ENCODE assay signal across 25 cellular contexts in genomic region chr11:82814379-82814778, GRCh38.
"Had no signal": no experiment of that assay in that cellular context is flagged by ENCODE, and none has a peak within 500 bp of the region (broad histone marks: within the 10 kb centered on the region; RNA-seq: fewer than 3 reads in every experiment).

No MANE protein-coding gene starts in this region.

- H3K4me1 ChIP-seq: esophagus squamous epithelium, gastrocnemius medialis, sigmoid colon, transverse colon had no signal

- H3K9me3 ChIP-seq: esophagus squamous epithelium, gastrocnemius medialis, sigmoid colon, transverse colon had no signal

- DNase-seq: activated CD4-positive, alpha-beta T cell treated with anti-CD3 and anti-CD28 coated beads, Interleukin-2, amount 10 ng/mL, durations not matched to agents 7 days and 5 days; activated CD4-positive, CD25-positive, alpha-beta regulatory T cell treated with anti-CD3 and anti-CD28 coated beads, Interleukin-2, amount 50 U/mL, for 72 hours; activated CD8-positive, alpha-beta memory T cell treated with anti-CD3 and anti-CD28 coated beads, Interleukin-2, amount 10 ng/mL, durations not matched to agents 7 days and 5 days; activated CD8-positive, alpha-beta T cell treated with anti-CD3 and anti-CD28 coated beads for 36 hours; activated gamma-delta T cell; activated naive CD4-positive, alpha-beta T cell treated with anti-CD3 and anti-CD28 coated beads, Interleukin-2, amount 50 U/mL, for 16 hours; activated naive CD8-positive, alpha-beta T cell treated with anti-CD3 and anti-CD28 coated beads, Interleukin-2, amount 50 U/mL, for 24 hours; anterior cingulate cortex; brain microvascular endothelial cell; central memory CD4-positive, alpha-beta T cell; esophagus squamous epithelium; gastrocnemius medialis; hypothalamus; posterior cingulate gyrus; sigmoid colon; stimulated activated CD4-positive, alpha-beta T cell treated with anti-CD3 and anti-CD28 coated beads, Interleukin-15, amount 100 ng/mL, for 24 hours; stimulated activated CD8-positive, alpha-beta memory T cell treated with anti-CD3 and anti-CD28 coated beads, Interleukin-4, amount 100 ng/mL, for 48 hours; stimulated activated naive B cell treated with anti-CD40 and anti-IgM and Interleukin-4, amounts not matched to agents 10 μg/mL and 1 μg/mL and 100 μg/mL, for 72 hours; transverse colon had no signal

- H3K36me3 Mint-ChIP-seq: activated CD8-positive, alpha-beta memory T cell treated with anti-CD3 and anti-CD28 coated beads, Interleukin-2, amount 10 ng/mL, durations not matched to agents 7 days and 5 days; natural killer cell treated with Interleukin-12 subunit alpha and Interleukin-12 subunit beta and Interleukin-15 and Interleukin-18, amount 100 ng/mL, for 72 hours; stimulated activated naive B cell treated with anti-CD40 and anti-IgM and Interleukin-4, amounts not matched to agents 10 μg/mL and 1 μg/mL and 100 μg/mL, for 72 hours had no signal

- H3K4me1 Mint-ChIP-seq: activated CD4-positive, alpha-beta T cell treated with anti-CD3 and anti-CD28 coated beads, Interleukin-2, amount 10 ng/mL, durations not matched to agents 7 days and 5 days; activated CD8-positive, alpha-beta memory T cell treated with anti-CD3 and anti-CD28 coated beads, Interleukin-2, amount 10 ng/mL, durations not matched to agents 7 days and 5 days; activated naive CD8-positive, alpha-beta T cell treated with anti-CD3 and anti-CD28 coated beads, Interleukin-2, amount 50 U/mL, for 24 hours; stimulated activated naive B cell treated with anti-CD40 and anti-IgM and Interleukin-4, amounts not matched to agents 10 μg/mL and 1 μg/mL and 100 μg/mL, for 72 hours had no signal

- H3K9me3 Mint-ChIP-seq: activated CD4-positive, alpha-beta T cell treated with anti-CD3 and anti-CD28 coated beads, Interleukin-2, amount 10 ng/mL, durations not matched to agents 7 days and 5 days; activated CD8-positive, alpha-beta T cell treated with anti-CD3 and anti-CD28 coated beads for 36 hours; activated naive CD8-positive, alpha-beta T cell treated with anti-CD3 and anti-CD28 coated beads, Interleukin-2, amount 50 U/mL, for 24 hours; activated T-helper 1 cell treated with anti-CD3 and anti-CD28 coated beads, Interleukin-12 subunit alpha, Interleukin-12 subunit beta, Interleukin-2, Interleukin-4 antibody, amounts not matched to agents 30 ng/mL and 10 ng/mL and 1 ng/mL, durations not matched to agents 14 hours and 24 hours and 36 hours; natural killer cell treated with Interleukin-12 subunit alpha and Interleukin-12 subunit beta and Interleukin-15 and Interleukin-18, amount 100 ng/mL, for 72 hours; stimulated activated naive B cell treated with anti-CD40 and anti-IgM and Interleukin-4, amounts not matched to agents 10 μg/mL and 1 μg/mL and 100 μg/mL, for 72 hours had no signal

- H3K4me3 Mint-ChIP-seq: activated CD4-positive, alpha-beta T cell treated with anti-CD3 and anti-CD28 coated beads, Interleukin-2, amount 10 ng/mL, durations not matched to agents 7 days and 5 days; activated CD8-positive, alpha-beta memory T cell treated with anti-CD3 and anti-CD28 coated beads, Interleukin-2, amount 10 ng/mL, durations not matched to agents 7 days and 5 days; activated CD8-positive, alpha-beta T cell treated with anti-CD3 and anti-CD28 coated beads for 36 hours; activated naive CD8-positive, alpha-beta T cell treated with anti-CD3 and anti-CD28 coated beads, Interleukin-2, amount 50 U/mL, for 24 hours; activated T-helper 1 cell treated with anti-CD3 and anti-CD28 coated beads, Interleukin-12 subunit alpha, Interleukin-12 subunit beta, Interleukin-2, Interleukin-4 antibody, amounts not matched to agents 30 ng/mL and 10 ng/mL and 1 ng/mL, durations not matched to agents 14 hours and 24 hours and 36 hours; natural killer cell treated with Interleukin-12 subunit alpha and Interleukin-12 subunit beta and Interleukin-15 and Interleukin-18, amount 100 ng/mL, for 72 hours; stimulated activated naive B cell treated with anti-CD40 and anti-IgM and Interleukin-4, amounts not matched to agents 10 μg/mL and 1 μg/mL and 100 μg/mL, for 72 hours had no signal

- FAIRE-seq: colon, islet of Langerhans, urothelium cell line had no signal

- H3K27me3 ChIP-seq: brain microvascular endothelial cell, gastrocnemius medialis had no signal

- H3K36me3 ChIP-seq: brain microvascular endothelial cell, esophagus squamous epithelium, gastrocnemius medialis, sigmoid colon, transverse colon had no signal

- ATAC-seq: activated CD8-positive, alpha-beta memory T cell treated with anti-CD3 and anti-CD28 coated beads, Interleukin-2, amount 10 ng/mL, durations not matched to agents 7 days and 5 days; activated CD8-positive, alpha-beta T cell treated with anti-CD3 and anti-CD28 coated beads for 36 hours; activated naive CD8-positive, alpha-beta T cell treated with anti-CD3 and anti-CD28 coated beads, Interleukin-2, amount 50 U/mL, for 24 hours; gastrocnemius medialis; natural killer cell treated with Interleukin-12 subunit alpha and Interleukin-12 subunit beta and Interleukin-15 and Interleukin-18, amount 100 ng/mL, for 72 hours; stimulated activated naive B cell treated with anti-CD40 and anti-IgM and Interleukin-4, amounts not matched to agents 10 μg/mL and 1 μg/mL and 100 μg/mL, for 72 hours had no signal

- H3K27ac ChIP-seq: brain microvascular endothelial cell, esophagus squamous epithelium, gastrocnemius medialis, sigmoid colon, transverse colon had no signal

- H3K27ac Mint-ChIP-seq: activated CD4-positive, alpha-beta T cell treated with anti-CD3 and anti-CD28 coated beads, Interleukin-2, amount 10 ng/mL, durations not matched to agents 7 days and 5 days; activated CD8-positive, alpha-beta memory T cell treated with anti-CD3 and anti-CD28 coated beads, Interleukin-2, amount 10 ng/mL, durations not matched to agents 7 days and 5 days; activated CD8-positive, alpha-beta T cell treated with anti-CD3 and anti-CD28 coated beads for 36 hours; activated naive CD8-positive, alpha-beta T cell treated with anti-CD3 and anti-CD28 coated beads, Interleukin-2, amount 50 U/mL, for 24 hours; activated T-helper 1 cell treated with anti-CD3 and anti-CD28 coated beads, Interleukin-12 subunit alpha, Interleukin-12 subunit beta, Interleukin-2, Interleukin-4 antibody, amounts not matched to agents 30 ng/mL and 10 ng/mL and 1 ng/mL, durations not matched to agents 14 hours and 24 hours and 36 hours; natural killer cell treated with Interleukin-12 subunit alpha and Interleukin-12 subunit beta and Interleukin-15 and Interleukin-18, amount 100 ng/mL, for 72 hours; stimulated activated naive B cell treated with anti-CD40 and anti-IgM and Interleukin-4, amounts not matched to agents 10 μg/mL and 1 μg/mL and 100 μg/mL, for 72 hours had no signal

- H3K4me3 ChIP-seq: esophagus squamous epithelium, gastrocnemius medialis, sigmoid colon, smooth muscle cell, transverse colon had no signal
